ENCODE assay signal across 1 cellular context in genomic region chr1:201015551-201016091, GRCh38.
TF ChIP-seq lines count a peak whose summit lies in the region.

No MANE protein-coding gene starts in this region.

TF ChIP-seq in K562, 482 proteins besides CTCF, POLR2A, EP300 and RAD21 (continued from another document and continues in another):
- TF ChIP-seq REST (CRISPR knock-in tag; IDR thresholded peaks at IDR 0.05; ENCODE audit: low read depth) (no peak), GTF3C2 (IDR thresholded peaks at IDR 0.05; ENCODE audit: borderline replicate concordance, extremely low read depth, insufficient read length) (no peak), RB1 (IDR thresholded peaks at IDR 0.05; ENCODE audit: low read depth) (0 out of 2 replicates have a peak, but pooled peaks have one; percentile 34), ETV5 (CRISPR knock-in tag; IDR thresholded peaks at IDR 0.05; ENCODE audit: low read depth) (peak; percentile 70), SMARCE1 (IDR thresholded peaks at IDR 0.05) (peak; percentile 74; the same call in 1 of the 2 replicates), HCFC1 (IDR thresholded peaks at IDR 0.05; ENCODE audit: low read depth, low read length) (no peak), GATAD2A (IDR thresholded peaks at IDR 0.05) (peak; percentile 64; the same call in 1 of the 2 replicates), ZNF512 (tag; IDR thresholded peaks at IDR 0.05) (no peak), SNRNP70 (optimal IDR thresholded peaks at IDR 0.05; ENCODE audit: low read depth, low read length) (no peak), CHD2 (IDR thresholded peaks at IDR 0.05; ENCODE audit: low read depth, low read length) (no peak), POLR2AphosphoS5 (IDR thresholded peaks at IDR 0.05; ENCODE audit: control insufficient read depth, insufficient read depth, low read depth, low read length) (peak; percentile 55; the same call in 1 of the 2 replicates), NCOR1 (IDR thresholded peaks at IDR 0.05) (peak; percentile 67), RBM39 (optimal IDR thresholded peaks at IDR 0.05; ENCODE audit: low read depth, low read length) (no peak), POLR3A (IDR thresholded peaks at IDR 0.05; ENCODE audit: borderline replicate concordance, extremely low read depth, insufficient read depth, insufficient read length) (no peak), ATF7 (IDR thresholded peaks at IDR 0.05) (peak; percentile 34; the same call in 1 of the 2 replicates), MCM3 (IDR thresholded peaks at IDR 0.05) (no peak), KLF16 (IDR thresholded peaks at IDR 0.05) (no peak), ZHX1 (conservative IDR thresholded peaks at IDR 0.05; ENCODE audit: low read length) (no peak), USF1 (CRISPR knock-in tag; IDR thresholded peaks at IDR 0.05) (no peak), CTBP1 (IDR thresholded peaks at IDR 0.05; ENCODE audit: borderline replicate concordance) (0 out of 2 replicates have a peak, but pooled peaks have one; percentile 60), E2F8 (IDR thresholded peaks at IDR 0.05; ENCODE audit: low read depth, partially characterized antibody) (no peak), SRSF7 (optimal IDR thresholded peaks at IDR 0.05; ENCODE audit: low read depth, low read length) (no peak), C11orf30 (IDR thresholded peaks at IDR 0.05; ENCODE audit: low read depth) (no peak), PHTF2 (CRISPR knock-in tag; IDR thresholded peaks at IDR 0.05) (no peak), ZNF57 (CRISPR knock-in tag; IDR thresholded peaks at IDR 0.05) (no peak), ADNP (tag; IDR thresholded peaks at IDR 0.05) (no peak), TCF3 (CRISPR knock-in tag; IDR thresholded peaks at IDR 0.05) (peak; percentile 85), CEBPG (CRISPR knock-in tag; IDR thresholded peaks at IDR 0.05) (no peak), CEBPG (tag; conservative IDR thresholded peaks at IDR 0.05 in 1 of 2, IDR thresholded peaks at IDR 0.05 in 1 of 2) (no peak), TBL1XR1 (IDR thresholded peaks at IDR 0.05; ENCODE audit: low read length in 2 of 2) (peak in 1 of 2 experiments; percentile 68; a peak in 1 of 4 replicates), SMARCA4 (IDR thresholded peaks at IDR 0.05) (peak; percentile 79), PCBP2 (IDR thresholded peaks at IDR 0.05; ENCODE audit: low read depth, low read length, poor library complexity, severe bottlenecking) (no peak), ZKSCAN1 (IDR thresholded peaks at IDR 0.05; ENCODE audit: low read depth, low read length) (0 out of 2 replicates have a peak, but pooled peaks have one; percentile 38), MCM7 (IDR thresholded peaks at IDR 0.05) (no peak), MAFK (IDR thresholded peaks at IDR 0.05; ENCODE audit: low read length) (peak; percentile 17; the same call in 1 of the 2 replicates), MED1 (CRISPR knock-in tag; IDR thresholded peaks at IDR 0.05; ENCODE audit: borderline replicate concordance) (no peak), MTA1 (IDR thresholded peaks at IDR 0.05; ENCODE audit: borderline replicate concordance) (0 out of 2 replicates have a peak, but pooled peaks have one; percentile 40), TFAP4 (CRISPR knock-in tag; IDR thresholded peaks at IDR 0.05; ENCODE audit: borderline replicate concordance) (peak; percentile 91), ZNF695 (CRISPR knock-in tag; IDR thresholded peaks at IDR 0.05) (no peak), CHD4 (IDR thresholded peaks at IDR 0.05; ENCODE audit: insufficient read depth, insufficient replicate concordance, low read depth, low read length, poor library complexity, severe bottlenecking) (peak; percentile 62), ZNF212 (CRISPR knock-in tag; IDR thresholded peaks at IDR 0.05) (no peak), MBD2 (IDR thresholded peaks at IDR 0.05; ENCODE audit: borderline replicate concordance, low read depth) (no peak), ZFP91 (CRISPR knock-in tag; IDR thresholded peaks at IDR 0.05) (no peak), BRCA1 (IDR thresholded peaks at IDR 0.05) (no peak), BRCA1 (CRISPR knock-in tag; IDR thresholded peaks at IDR 0.05) (no peak), SOX6 (IDR thresholded peaks at IDR 0.05) (peak; percentile 41; the same call in 1 of the 2 replicates), FOXM1 (IDR thresholded peaks at IDR 0.05; ENCODE audit: low read depth) (peak; percentile 45; the same call in 1 of the 2 replicates), FOXM1 (CRISPR knock-in tag; IDR thresholded peaks at IDR 0.05; ENCODE audit: low read depth) (no peak), ZC3H4 (CRISPR knock-in tag; IDR thresholded peaks at IDR 0.05; ENCODE audit: borderline replicate concordance) (no peak), ZFP36 (IDR thresholded peaks at IDR 0.05; ENCODE audit: low read depth, low read length, partially characterized antibody) (no peak), THRB (CRISPR knock-in tag; conservative IDR thresholded peaks at IDR 0.05) (no peak)
